In genomic region chrX:151396042-151396826, GRCh38 we compare ENCODE assay signal across 7 cellular contexts. TPM values are rescaled to one million over a fixed set of nuclear protein-coding genes. Genes with fewer than 3 reads are reported as not detected.
A peak's percentile ranks its signal among the peaks of the same experiment; 100 is the strongest.
DNase-seq lines count a peak whose midpoint lies in the region; ATAC-seq lines count a peak whose summit lies in the region.

No MANE protein-coding gene starts in this region.

- peaks cover 16% of the 10 kb centered on the region for H3K4me1 ChIP-seq in endocrine pancreas (ENCODE audit: control insufficient read depth, insufficient read depth, low read length)
- H3K4me1 ChIP-seq in mononuclear cell (ENCODE audit: insufficient read depth, low read length): peaks cover 24% of the 10 kb centered on the region

- ATAC-seq in GM18502 (IDR thresholded peaks at IDR 0.05; ENCODE audit: poor library complexity, unreplicated experiment) (peak; percentile 29), HG02678 (IDR thresholded peaks at IDR 0.05; ENCODE audit: unreplicated experiment) (peak; percentile 32)

- DNase-seq in NCI-H2107 (lab: John Stamatoyannopoulos, UW) (peak; percentile 20), superior temporal gyrus (ENCODE audit: extremely low spot score) (peak; percentile 33)
- peak; percentile 14 to 25 for DNase-seq in activated CD4-positive, alpha-beta T cell treated with anti-CD3 and anti-CD28 coated beads, Interleukin-2, amount 50 U/mL, for 24 hours (ENCODE audit: low read depth in 1 of 2, low spot score in 1 of 2)

- H3K4me3 ChIP-seq in endocrine pancreas (ENCODE audit: control insufficient read depth, insufficient read depth, low read length) (peak overlapping the region; percentile 45), mononuclear cell (ENCODE audit: low read length) (peak overlapping the region; percentile 70)

- no peaks in the 10 kb centered on the region for H3K27me3 ChIP-seq in endocrine pancreas (ENCODE audit: control insufficient read depth, insufficient read depth, low read length)
- no peaks in the 10 kb centered on the region for H3K27me3 ChIP-seq in mononuclear cell (ENCODE audit: insufficient read depth, low read length)

- H3K9me3 ChIP-seq in endocrine pancreas (ENCODE audit: control insufficient read depth, low read length) (no peaks in the 10 kb centered on the region), mononuclear cell (ENCODE audit: low read depth, low read length) (no peaks in the 10 kb centered on the region)

- peak overlapping the region; percentile 71 for H3K9ac ChIP-seq in endocrine pancreas (ENCODE audit: control insufficient read depth, insufficient read depth, low read length)

- no peaks in the 10 kb centered on the region for H3K36me3 ChIP-seq in endocrine pancreas (ENCODE audit: control insufficient read depth, insufficient read depth, low read length)

RNA-seq across cellular contexts. Expression of gene VMA21, which starts 0.8 kb away (rescaled TPM):
- total RNA-seq in mononuclear cell: 27.9 TPM

Comparison
In these comparisons a context has a peak if more than half of its experiments do, and no peak if none do; other contexts are left out.
1. Peak in every context shown above with its lines: DNase-seq, ATAC-seq and H3K4me3 ChIP-seq.